Comparison of ENCODE assay signal across 15 cellular contexts in the genomic region with DNA sequence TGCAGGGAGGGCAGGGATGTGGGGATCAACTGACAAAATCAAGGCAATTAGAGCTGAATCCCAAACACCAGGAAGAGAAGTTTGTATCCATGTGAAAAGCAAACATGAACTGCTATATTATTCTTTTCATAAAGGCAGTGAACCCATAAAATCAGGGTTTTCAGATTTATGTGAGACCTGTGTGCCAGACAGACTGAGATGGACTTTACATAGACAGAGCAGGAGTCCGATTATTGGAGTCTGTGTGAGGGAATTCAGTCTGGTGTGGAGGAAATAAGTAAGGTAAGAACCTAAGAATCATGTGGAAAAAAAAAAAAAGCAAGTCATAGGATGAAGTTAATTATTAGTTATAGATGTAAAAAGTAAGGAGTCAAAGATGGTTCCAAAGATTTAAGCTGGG. TPM values are rescaled to one million over a fixed set of nuclear protein-coding genes. Genes with fewer than 3 reads are reported as not detected.
"Had no signal": no experiment of that assay in that cellular context is flagged by ENCODE, and none has a peak within 500 bp of the region (broad histone marks: within the 10 kb centered on the region; RNA-seq: fewer than 3 reads in every experiment).

No MANE protein-coding gene starts in this region.

- H3K9me3 ChIP-seq: heart left ventricle, lower lobe of right lung, pancreas, thyroid gland had no signal

- DNase-seq: activated CD4-positive, alpha-beta T cell treated with anti-CD3 and anti-CD28 coated beads, Interleukin-2, amount 10 ng/mL, durations not matched to agents 7 days and 5 days; activated effector memory CD4-positive, alpha-beta T cell treated with anti-CD3 and anti-CD28 coated beads, Interleukin-2, amount 50 U/mL, for 16 hours; amygdala; central memory CD4-positive, alpha-beta T cell; cortex of kidney; effector memory CD4-positive, alpha-beta T cell; heart left ventricle; lower lobe of right lung; pancreas; stimulated activated CD4-positive, alpha-beta T cell treated with anti-CD3 and anti-CD28 coated beads, Interleukin-12 subunit alpha, Interleukin-12 subunit beta, amount 100 ng/mL, for 4 hours; stimulated activated CD4-positive, alpha-beta T cell treated with anti-CD3 and anti-CD28 coated beads, Interleukin-2, amount 100 ng/mL, for 24 hours; thyroid gland had no signal

- H3K9me3 Mint-ChIP-seq: activated CD4-positive, alpha-beta T cell treated with anti-CD3 and anti-CD28 coated beads, Interleukin-2, amount 10 ng/mL, durations not matched to agents 7 days and 5 days; brain had no signal

- H3K27ac Mint-ChIP-seq: activated CD4-positive, alpha-beta T cell treated with anti-CD3 and anti-CD28 coated beads, Interleukin-2, amount 10 ng/mL, durations not matched to agents 7 days and 5 days; activated naive CD8-positive, alpha-beta T cell; brain had no signal

- H3K4me3 Mint-ChIP-seq: activated CD4-positive, alpha-beta T cell treated with anti-CD3 and anti-CD28 coated beads, Interleukin-2, amount 10 ng/mL, durations not matched to agents 7 days and 5 days; activated naive CD8-positive, alpha-beta T cell; brain had no signal

- H3K27me3 ChIP-seq: heart left ventricle, pancreas, thyroid gland had no signal

- H3K4me3 ChIP-seq: heart left ventricle, lower lobe of right lung, pancreas, thyroid gland had no signal

- H3K27me3 Mint-ChIP-seq: activated CD4-positive, alpha-beta T cell treated with anti-CD3 and anti-CD28 coated beads, Interleukin-2, amount 10 ng/mL, durations not matched to agents 7 days and 5 days; activated naive CD8-positive, alpha-beta T cell; brain had no signal

- H3K36me3 ChIP-seq: pancreas had no signal

- H3K4me1 Mint-ChIP-seq: brain had no signal

- H3K4me1 ChIP-seq: lower lobe of right lung, pancreas, thyroid gland had no signal

- H3K27ac ChIP-seq: epithelial cell of prostate, heart left ventricle, lower lobe of right lung, pancreas, thyroid gland had no signal

- ATAC-seq: lower lobe of right lung, pancreas had no signal

RNA-seq across cellular contexts. Expression of a gene that starts 45.1 kb away (rescaled TPM):
- total RNA-seq: heart left ventricle had no signal
